In genomic region chr16:81445926-81446317, GRCh38 we compare ENCODE assay signal across 8 cellular contexts. TPM values are rescaled to one million over a fixed set of nuclear protein-coding genes. Genes with fewer than 3 reads are reported as not detected.
DNase-seq lines count a peak whose midpoint lies in the region; ATAC-seq and TF ChIP-seq lines count a peak whose summit lies in the region.

No MANE protein-coding gene starts in this region.

- peak overlapping the region; percentile 89 for H3K4me3 Mint-ChIP-seq in activated naive CD4-positive, alpha-beta T cell treated with anti-CD3 and anti-CD28 coated beads, Interleukin-2, amount 50 U/mL, for 24 hours

- 2% methylated on average over 7 of the region's 7 CpGs for WGBS in hepatocyte (ENCODE audit: low lambda C conversion rate, missing lambda C conversion rate)
- 0 to 3% (median 1%) methylated on average over 7 of the region's 7 CpGs for WGBS in spleen, 5 donors

- H3K27ac Mint-ChIP-seq in activated naive CD4-positive, alpha-beta T cell treated with anti-CD3 and anti-CD28 coated beads, Interleukin-2, amount 50 U/mL, for 24 hours = peak overlapping the region; percentile 49

- peaks cover 58% of the 10 kb centered on the region for H3K79me2 ChIP-seq in hepatocyte

- H2AFZ ChIP-seq in hepatocyte = peak overlapping the region; percentile 51

- DNase-seq in activated naive CD4-positive, alpha-beta T cell (lab: John Stamatoyannopoulos, UW) = no peak
- no peak for DNase-seq in hepatocyte (ENCODE audit: low spot score)
- DNase-seq in spleen = no peak
- no peak for DNase-seq in cerebellum (ENCODE audit: low spot score)

- no peaks in the 10 kb centered on the region for H3K9me3 ChIP-seq in hepatocyte (ENCODE audit: low read depth)
- peaks cover 0 to 4% (median 0%) of the 10 kb centered on the region in 8 donors for H3K9me3 ChIP-seq in spleen

- no peaks in the 10 kb centered on the region for H3K27me3 Mint-ChIP-seq in activated naive CD4-positive, alpha-beta T cell treated with anti-CD3 and anti-CD28 coated beads, Interleukin-2, amount 50 U/mL, for 24 hours

- ATAC-seq in GM21381 (IDR thresholded peaks at IDR 0.05; ENCODE audit: unreplicated experiment) (no peak), HG03095 (IDR thresholded peaks at IDR 0.05; ENCODE audit: unreplicated experiment) (no peak)

- TF ChIP-seq CTCF in WI38 (IDR thresholded peaks at IDR 0.05; ENCODE audit: low read depth, low read length) (no peak), hepatocyte (IDR thresholded peaks at IDR 0.05; ENCODE audit: poor library complexity) (no peak), spleen (IDR thresholded peaks at IDR 0.05 in 8 of 11, conservative IDR thresholded peaks at IDR 0.05 in 3 of 11) (no peak)

- no peaks in the 10 kb centered on the region for H3K9me3 Mint-ChIP-seq in activated naive CD4-positive, alpha-beta T cell treated with anti-CD3 and anti-CD28 coated beads, Interleukin-2, amount 50 U/mL, for 24 hours

- peaks cover 39% of the 10 kb centered on the region for H4K20me1 ChIP-seq in hepatocyte (ENCODE audit: insufficient read depth, poor library complexity, severe bottlenecking)

- H3K36me3 ChIP-seq in hepatocyte (replicated peaks; ENCODE audit: insufficient read depth, low read depth) = no peaks in the 10 kb centered on the region
- H3K36me3 ChIP-seq in spleen = peaks cover 0 to 5% (median 0%) of the 10 kb centered on the region in 6 donors

- no peaks in the 10 kb centered on the region for H3K9me2 ChIP-seq in hepatocyte (replicated peaks; ENCODE audit: insufficient read depth)

- H3K4me1 Mint-ChIP-seq in activated naive CD4-positive, alpha-beta T cell treated with anti-CD3 and anti-CD28 coated beads, Interleukin-2, amount 50 U/mL, for 24 hours = peaks cover 55% of the 10 kb centered on the region

- no peaks in the 10 kb centered on the region for H3K36me3 Mint-ChIP-seq in activated naive CD4-positive, alpha-beta T cell treated with anti-CD3 and anti-CD28 coated beads, Interleukin-2, amount 50 U/mL, for 24 hours

- peak overlapping the region; percentile 82 for H3K4me3 ChIP-seq in WI38 (ENCODE audit: low read depth, low read length)
- peak overlapping the region; percentile 62 for H3K4me3 ChIP-seq in hepatocyte
- peak overlapping the region; percentile 52 to 96 (median 88) for H3K4me3 ChIP-seq in spleen

- H3K27ac ChIP-seq in hepatocyte (peak overlapping the region; percentile 92), spleen (peak overlapping the region; percentile 45 to 97 (median 92))

- TF ChIP-seq POLR2A in spleen (IDR thresholded peaks at IDR 0.05) = no peak

- no peaks in the 10 kb centered on the region for H3K27me3 ChIP-seq in hepatocyte
- no peaks in the 10 kb centered on the region for H3K27me3 ChIP-seq in spleen (replicated peaks in 1 of 7)

- intact Hi-C loops in spleen (cut with DNase I; ENCODE audit: low total_unique reads) = loop anchor here (10.0 kb wide), 1 partner anchor 169 kb away; no protein-coding TSS in a partner anchor

- H3K4me1 ChIP-seq in hepatocyte (ENCODE audit: insufficient read depth) = peaks cover 37% of the 10 kb centered on the region
- H3K4me1 ChIP-seq in spleen = peaks cover 17 to 76% (median 45%) of the 10 kb centered on the region in 6 donors

- H3K4me2 ChIP-seq in hepatocyte = peak overlapping the region; percentile 94

RNA-seq across cellular contexts. Expression of gene CMIP, which starts 1.3 kb away (rescaled TPM):
- total RNA-seq in hepatocyte (9.4 and 17.8 TPM in 2 replicates), spleen (100 to 1,000 TPM in 1 of 7 donors, 10 to 100 TPM in 6; 49.9 to 107 (median 67.1) TPM), cerebellum (44.4 TPM)
- polyA plus RNA-seq in hepatocyte (4.6 and 5.8 TPM in 2 replicates), spleen (10 to 100 TPM in 1 of 3 donors, 1 to 10 TPM in 2; 6.0 to 11.8 (median 6.2) TPM)
